Comparison of ENCODE assay signal across 12 cellular contexts in genomic region chr21:17003763-17004373, GRCh38.
DNase-seq lines count a peak whose midpoint lies in the region; ATAC-seq and TF ChIP-seq lines count a peak whose summit lies in the region.
"Had no signal": no experiment of that assay in that cellular context is flagged by ENCODE, and none has a peak within 500 bp of the region (broad histone marks: within the 10 kb centered on the region; RNA-seq: fewer than 3 reads in every experiment).

No MANE protein-coding gene starts in this region.

- H3K36me3 ChIP-seq in HUES48 (ENCODE audit: control insufficient read depth, insufficient read depth, low read length), result no peaks in the 10 kb centered on the region

- H3K4me3 ChIP-seq in HUES48 (ENCODE audit: low read depth, low read length), result no peak overlapping the region
- peak overlapping the region; percentile 6 for H3K4me3 ChIP-seq in fibroblast of mammary gland (ENCODE audit: control insufficient read depth, low read depth, low read length)
- H3K4me3 ChIP-seq in retinal pigment epithelial cell (ENCODE audit: low read length), result peak overlapping the region; percentile 8

- H3K27ac ChIP-seq in HUES48 (ENCODE audit: low read depth, low read length), result peak overlapping the region; percentile 62

- no peak overlapping the region for H3K9ac ChIP-seq in HUES48 (ENCODE audit: low read depth, low read length)

- no peak for TF ChIP-seq CTCF in fibroblast of mammary gland (conservative IDR thresholded peaks at IDR 0.05; ENCODE audit: control insufficient read depth, insufficient read depth, low read depth, low read length)
- TF ChIP-seq CTCF in retinal pigment epithelial cell (conservative IDR thresholded peaks at IDR 0.05; ENCODE audit: low read depth, low read length), result no peak

- H3K27me3 ChIP-seq in HUES48 (ENCODE audit: control insufficient read depth, insufficient read depth, low read length), result no peaks in the 10 kb centered on the region

- no peak for ATAC-seq in HG02763 (IDR thresholded peaks at IDR 0.05; ENCODE audit: unreplicated experiment)

- peaks cover 8% of the 10 kb centered on the region for H3K9me3 ChIP-seq in HUES48 (ENCODE audit: control insufficient read depth, insufficient read depth, low read length)

- H3K4me1 ChIP-seq in HUES48 (ENCODE audit: control insufficient read depth, insufficient read depth, low read length), result peaks cover 26% of the 10 kb centered on the region

- peak; percentile 51 for DNase-seq in SW480 (ENCODE audit: low spot score)
- DNase-seq in fibroblast of mammary gland (ENCODE audit: low read depth), result peak; percentile 18
- DNase-seq in retinal pigment epithelial cell (ENCODE audit: low read depth), result peak; percentile 79
- no peak for DNase-seq in anterior cingulate cortex (lab: John Stamatoyannopoulos, UW)
- DNase-seq in SK-N-DZ (ENCODE audit: low spot score), result no peak
- DNase-seq in activated CD4-positive, alpha-beta T cell treated with anti-CD3 and anti-CD28 coated beads for 48 hours, result no peak
- DNase-seq: cerebellar nuclear complex, DMS53, NCI-H69, posterior cingulate gyrus had no signal

Comparison
In these comparisons a context has a peak if more than half of its experiments do, and no peak if none do; other contexts are left out.
1. DNase-seq: peak in SW480 (single experiment), fibroblast of mammary gland (single experiment) and retinal pigment epithelial cell (single experiment); none in anterior cingulate cortex (0 of 58), SK-N-DZ (single experiment) and activated CD4-positive, alpha-beta T cell treated with anti-CD3 and anti-CD28 coated beads for 48 hours (single experiment).